8 cellular contexts compared by ENCODE assay signal in genomic region chr12:28866296-28866695, GRCh38.
"Had no signal": no experiment of that assay in that cellular context is flagged by ENCODE, and none has a peak within 500 bp of the region (broad histone marks: within the 10 kb centered on the region; RNA-seq: fewer than 3 reads in every experiment).

No MANE protein-coding gene starts in this region.

- H3K36me3 ChIP-seq: HAP-1 had no signal

- H3K27ac Mint-ChIP-seq: HFFc6, IgD-negative memory B cell had no signal

- ATAC-seq: HCT116, HepG2 had no signal

- H3K9me3 Mint-ChIP-seq: HFFc6 had no signal

- H3K9me3 ChIP-seq: HAP-1 had no signal

- DNase-seq: GOT3, H7, HFFc6 had no signal

- H3K27me3 Mint-ChIP-seq: IgD-negative memory B cell had no signal

- H3K27ac ChIP-seq: HL-60 had no signal

- H3K4me3 ChIP-seq: HAP-1 had no signal

- H3K4me3 Mint-ChIP-seq: HFFc6, IgD-negative memory B cell had no signal

- H3K36me3 Mint-ChIP-seq: IgD-negative memory B cell had no signal

- H3K4me1 Mint-ChIP-seq: IgD-negative memory B cell had no signal
